In the genomic region with DNA sequence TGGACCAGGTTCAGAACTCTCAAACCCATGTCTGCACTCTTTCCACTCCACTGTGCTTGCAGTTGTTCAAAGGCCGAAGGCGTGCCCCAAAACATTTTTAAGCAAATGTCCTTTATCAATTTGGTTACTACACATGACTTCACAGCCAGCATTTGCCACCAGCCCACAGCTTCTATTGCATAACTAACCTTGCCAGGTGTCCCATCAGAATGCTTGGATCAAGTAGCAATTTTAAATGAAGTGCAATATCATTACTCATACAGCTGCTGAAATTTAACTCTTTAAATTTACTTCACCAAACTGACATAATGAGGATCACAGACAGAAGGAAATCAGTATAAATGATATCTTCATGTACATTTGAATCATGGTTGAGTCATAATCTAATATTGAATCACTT, we compare ENCODE assay signal across 25 cellular contexts. TPM values are rescaled to one million over a fixed set of nuclear protein-coding genes. Genes with fewer than 3 reads are reported as not detected.
"Had no signal": no experiment of that assay in that cellular context is flagged by ENCODE, and none has a peak within 500 bp of the region (broad histone marks: within the 10 kb centered on the region; RNA-seq: fewer than 3 reads in every experiment).

No MANE protein-coding gene starts in this region.

- H3K4me1 ChIP-seq: ascending aorta, esophagus squamous epithelium, spleen, tibial nerve had no signal

- H3K27ac ChIP-seq: ascending aorta, esophagus squamous epithelium, ovary, spleen, tibial nerve had no signal

- DNase-seq: activated CD4-positive, alpha-beta memory T cell treated with anti-CD3 and anti-CD28 coated beads for 36 hours; activated CD4-positive, alpha-beta T cell treated with anti-CD3 and anti-CD28 coated beads, Interleukin-2, amount 10 ng/mL, durations not matched to agents 24 days and 14 days; activated CD4-positive, CD25-positive, alpha-beta regulatory T cell treated with anti-CD3 and anti-CD28 coated beads, Interleukin-2, amount 50 U/mL, for 72 hours; activated CD8-positive, alpha-beta memory T cell treated with anti-CD3 and anti-CD28 coated beads, Interleukin-2, amount 50 U/mL, for 4 hours; activated effector memory CD4-positive, alpha-beta T cell treated with anti-CD3 and anti-CD28 coated beads, Interleukin-2, amount 50 U/mL, for 16 hours; activated naive CD4-positive, alpha-beta T cell treated with anti-CD3 and anti-CD28 coated beads for 36 hours; activated naive CD8-positive, alpha-beta T cell treated with anti-CD3 and anti-CD28 coated beads for 36 hours; activated T-cell treated with anti-CD3 and anti-CD28 coated beads, Interleukin-2, amount 50 U/mL, for 1 hour; dermis blood vessel endothelial cell; effector CD4-positive, alpha-beta T cell; esophagus squamous epithelium; foreskin melanocyte; glutamatergic neuron; islet precursor cell; left cardiac atrium; left ventricle myocardium superior; naive thymus-derived CD4-positive, alpha-beta T cell; ovary; spleen; stimulated activated CD4-positive, alpha-beta T cell treated with anti-CD3 and anti-CD28 coated beads, Interleukin-2, amount 100 ng/mL, for 48 hours; stimulated activated naive CD4-positive, alpha-beta T cell treated with Interleukin-2 at 50 U/mL for 16 hours; T1000 had no signal

- H3K9me3 ChIP-seq: ascending aorta, esophagus squamous epithelium, ovary, spleen, tibial nerve had no signal

- FAIRE-seq: colon had no signal

- ATAC-seq: left cardiac atrium; left ventricle myocardium superior; naive thymus-derived CD4-positive, alpha-beta T cell had no signal

- H3K36me3 ChIP-seq: ascending aorta, esophagus squamous epithelium, ovary, spleen, tibial nerve had no signal

- H3K27me3 ChIP-seq: ascending aorta, ovary, tibial nerve had no signal

- H3K4me3 ChIP-seq: ascending aorta, esophagus squamous epithelium, ovary, spleen, tibial nerve had no signal

RNA-seq across cellular contexts. Expression of gene HS3ST3A1, which starts 29.8 kb away (rescaled TPM):
- total RNA-seq: ascending aorta had no signal
